In the genomic region with DNA sequence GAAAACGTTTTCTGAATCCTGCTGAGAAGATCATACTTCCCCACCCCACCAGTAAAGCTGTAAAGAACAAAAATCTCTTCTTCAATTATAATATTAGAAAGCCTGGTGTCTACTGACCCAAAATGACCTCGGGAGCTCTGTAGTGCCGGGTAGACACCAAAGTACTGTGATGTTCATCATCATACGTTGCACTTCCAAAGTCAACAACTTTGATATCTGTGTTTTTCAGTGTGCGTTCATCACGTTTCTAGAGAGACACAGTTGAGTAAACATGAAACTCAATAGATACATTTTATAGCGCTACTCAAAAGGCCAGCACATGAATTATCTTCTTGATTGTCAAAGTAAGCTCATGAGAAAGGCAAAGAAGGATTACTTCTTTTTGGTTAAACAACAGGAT, we compare ENCODE assay signal across 27 cellular contexts. TPM values are rescaled to one million over a fixed set of nuclear protein-coding genes. Genes with fewer than 3 reads are reported as not detected.
DNase-seq lines count a peak whose midpoint lies in the region; ATAC-seq and FAIRE-seq lines count a peak whose summit lies in the region.
"Had no signal": no experiment of that assay in that cellular context is flagged by ENCODE, and none has a peak within 500 bp of the region (broad histone marks: within the 10 kb centered on the region; RNA-seq: fewer than 3 reads in every experiment).

No MANE protein-coding gene starts in this region.

- peaks cover 3% of the 10 kb centered on the region for H3K9me3 ChIP-seq in T-helper 17 cell (ENCODE audit: control insufficient read depth, low read length, poor library complexity, severe bottlenecking)
- H3K9me3 ChIP-seq: HAP-1, SK-N-SH had no signal

- peaks cover 18% of the 10 kb centered on the region for H3K4me1 Mint-ChIP-seq in activated naive CD8-positive, alpha-beta T cell treated with anti-CD3 and anti-CD28 coated beads for 36 hours
- H3K4me1 Mint-ChIP-seq in activated naive CD8-positive, alpha-beta T cell treated with anti-CD3 and anti-CD28 coated beads, Interleukin-2, amount 50 U/mL, for 24 hours, result peaks cover 5% of the 10 kb centered on the region
- peaks cover 13% of the 10 kb centered on the region for H3K4me1 Mint-ChIP-seq in T-helper 17 cell
- peaks cover 3 to 4% of the 10 kb centered on the region in 2 donors for H3K4me1 Mint-ChIP-seq in stimulated activated naive B cell treated with anti-CD40 and anti-IgM and Interleukin-4, amounts not matched to agents 10 μg/mL and 1 μg/mL and 100 μg/mL, for 72 hours

- DNase-seq in activated naive CD8-positive, alpha-beta T cell treated with anti-CD3 and anti-CD28 coated beads for 36 hours, result no peak
- no peak for DNase-seq in activated naive CD8-positive, alpha-beta T cell treated with anti-CD3 and anti-CD28 coated beads, Interleukin-2, amount 50 U/mL, for 24 hours
- DNase-seq in GM19239 (ENCODE audit: insufficient read length, low spot score) (no peak), T-helper 17 cell (no peak), left kidney (ENCODE audit: low read depth, low spot score) (peak; percentile 9), SIG-M5 treated with dmso at 0.1 percent for 504 hours (lab: John Stamatoyannopoulos, UW; ENCODE audit: unreplicated experiment) (no peak), NCI-H1436 treated with DMSO at 0.1 percent for 48 hours (lab: John Stamatoyannopoulos, UW) (no peak)
- DNase-seq in stimulated activated naive B cell treated with anti-CD40 and anti-IgM and Interleukin-4, amounts not matched to agents 10 μg/mL and 1 μg/mL and 100 μg/mL, for 72 hours, result no peak
- DNase-seq: ACHN, C1 segment of cervical spinal cord, DMS 273 treated with DMSO at 0.1 percent for 48 hours, GF-D8, GM23248, Kasumi-1, MM.1S, NCI-H1092, NCI-H146, NCI-H2029 treated with DMSO at 0.1 percent for 48 hours, NCI-H2171, NCI-H446 treated with DMSO at 0.1 percent for 48 hours, NCI-H774, SHP77, SK-N-SH had no signal

- peaks cover 44% of the 10 kb centered on the region for H3K36me3 Mint-ChIP-seq in activated naive CD8-positive, alpha-beta T cell treated with anti-CD3 and anti-CD28 coated beads for 36 hours
- H3K36me3 Mint-ChIP-seq in activated naive CD8-positive, alpha-beta T cell treated with anti-CD3 and anti-CD28 coated beads, Interleukin-2, amount 50 U/mL, for 24 hours (ENCODE audit: low read depth), result peaks cover 58% of the 10 kb centered on the region
- H3K36me3 Mint-ChIP-seq in T-helper 17 cell (ENCODE audit: low read depth), result peaks cover 14% of the 10 kb centered on the region
- H3K36me3 Mint-ChIP-seq in stimulated activated naive B cell treated with anti-CD40 and anti-IgM and Interleukin-4, amounts not matched to agents 10 μg/mL and 1 μg/mL and 100 μg/mL, for 72 hours, result peaks cover 36 to 55% of the 10 kb centered on the region in 2 donors

- H3K9me3 Mint-ChIP-seq in activated naive CD8-positive, alpha-beta T cell treated with anti-CD3 and anti-CD28 coated beads for 36 hours, result peaks cover 1% of the 10 kb centered on the region
- no peaks in the 10 kb centered on the region for H3K9me3 Mint-ChIP-seq in activated naive CD8-positive, alpha-beta T cell treated with anti-CD3 and anti-CD28 coated beads, Interleukin-2, amount 50 U/mL, for 24 hours
- H3K9me3 Mint-ChIP-seq in stimulated activated naive B cell treated with anti-CD40 and anti-IgM and Interleukin-4, amounts not matched to agents 10 μg/mL and 1 μg/mL and 100 μg/mL, for 72 hours, result no peaks in the 10 kb centered on the region
- H3K9me3 Mint-ChIP-seq: IgD-negative memory B cell had no signal

- no peak for ATAC-seq in activated naive CD8-positive, alpha-beta T cell treated with anti-CD3 and anti-CD28 coated beads, Interleukin-2, amount 50 U/mL, for 24 hours
- no peak for ATAC-seq in T-helper 17 cell
- no peak for ATAC-seq in stimulated activated naive B cell treated with anti-CD40 and anti-IgM and Interleukin-4, amounts not matched to agents 10 μg/mL and 1 μg/mL and 100 μg/mL, for 72 hours (replicated peaks)

- peak overlapping the region; percentile 59 for H3K27ac Mint-ChIP-seq in activated naive CD8-positive, alpha-beta T cell treated with anti-CD3 and anti-CD28 coated beads for 36 hours
- H3K27ac Mint-ChIP-seq in activated naive CD8-positive, alpha-beta T cell treated with anti-CD3 and anti-CD28 coated beads, Interleukin-2, amount 50 U/mL, for 24 hours, result no peak overlapping the region
- peak overlapping the region; percentile 21 for H3K27ac Mint-ChIP-seq in T-helper 17 cell
- no peak overlapping the region for H3K27ac Mint-ChIP-seq in stimulated activated naive B cell treated with anti-CD40 and anti-IgM and Interleukin-4, amounts not matched to agents 10 μg/mL and 1 μg/mL and 100 μg/mL, for 72 hours
- H3K27ac Mint-ChIP-seq: IgD-negative memory B cell had no signal

- no peaks in the 10 kb centered on the region for H3K27me3 Mint-ChIP-seq in activated naive CD8-positive, alpha-beta T cell treated with anti-CD3 and anti-CD28 coated beads for 36 hours
- H3K27me3 Mint-ChIP-seq in activated naive CD8-positive, alpha-beta T cell treated with anti-CD3 and anti-CD28 coated beads, Interleukin-2, amount 50 U/mL, for 24 hours, result no peaks in the 10 kb centered on the region
- H3K27me3 Mint-ChIP-seq in T-helper 17 cell, result no peaks in the 10 kb centered on the region
- H3K27me3 Mint-ChIP-seq in stimulated activated naive B cell treated with anti-CD40 and anti-IgM and Interleukin-4, amounts not matched to agents 10 μg/mL and 1 μg/mL and 100 μg/mL, for 72 hours, result no peaks in the 10 kb centered on the region
- H3K27me3 Mint-ChIP-seq: IgD-negative memory B cell had no signal

- H3K4me3 Mint-ChIP-seq in activated naive CD8-positive, alpha-beta T cell treated with anti-CD3 and anti-CD28 coated beads for 36 hours, result no peak overlapping the region
- no peak overlapping the region for H3K4me3 Mint-ChIP-seq in activated naive CD8-positive, alpha-beta T cell treated with anti-CD3 and anti-CD28 coated beads, Interleukin-2, amount 50 U/mL, for 24 hours
- no peak overlapping the region for H3K4me3 Mint-ChIP-seq in T-helper 17 cell
- no peak overlapping the region for H3K4me3 Mint-ChIP-seq in stimulated activated naive B cell treated with anti-CD40 and anti-IgM and Interleukin-4, amounts not matched to agents 10 μg/mL and 1 μg/mL and 100 μg/mL, for 72 hours
- H3K4me3 Mint-ChIP-seq: IgD-negative memory B cell had no signal

- FAIRE-seq in GM19239 (lab: Jason Lieb, UNC), result peak; percentile 59
- FAIRE-seq: HTR-8/SVneo, RCC 7860 had no signal

RNA-seq across cellular contexts. Expression of gene CLK4, which starts 14.6 kb away (rescaled TPM):
- 10 to 100 TPM; 15.6 to 16.8 TPM for total RNA-seq in activated naive CD8-positive, alpha-beta T cell treated with anti-CD3 and anti-CD28 coated beads for 36 hours
- 10 to 100 TPM; 82.5 to 84.1 TPM for total RNA-seq in T-helper 17 cell

RNA-seq across cellular contexts. Expression of gene COL23A1, which starts 22.1 kb away (rescaled TPM):
- total RNA-seq in activated naive CD8-positive, alpha-beta T cell treated with anti-CD3 and anti-CD28 coated beads for 36 hours, result under 1 TPM; 0.21 to 0.22 TPM
- total RNA-seq in T-helper 17 cell, result not detected
- total RNA-seq: GM23248 had no signal

Comparison
In these comparisons a context has a peak if more than half of its experiments do, and no peak if none do; other contexts are left out.
1. H3K27ac Mint-ChIP-seq: peak in activated naive CD8-positive, alpha-beta T cell treated with anti-CD3 and anti-CD28 coated beads for 36 hours (single experiment) and T-helper 17 cell (single experiment); none in activated naive CD8-positive, alpha-beta T cell treated with anti-CD3 and anti-CD28 coated beads, Interleukin-2, amount 50 U/mL, for 24 hours (single experiment) and stimulated activated naive B cell treated with anti-CD40 and anti-IgM and Interleukin-4, amounts not matched to agents 10 μg/mL and 1 μg/mL and 100 μg/mL, for 72 hours (single experiment).
2. RNA of gene CLK4, which starts 14.6 kb away (total RNA-seq): 82.5 to 84.1 TPM in T-helper 17 cell; 15.6 to 16.8 TPM in activated naive CD8-positive, alpha-beta T cell treated with anti-CD3 and anti-CD28 coated beads for 36 hours; every median in the first group is over 4 times any median in the second.